ENCODE assay signal across 16 cellular contexts in the genomic region with DNA sequence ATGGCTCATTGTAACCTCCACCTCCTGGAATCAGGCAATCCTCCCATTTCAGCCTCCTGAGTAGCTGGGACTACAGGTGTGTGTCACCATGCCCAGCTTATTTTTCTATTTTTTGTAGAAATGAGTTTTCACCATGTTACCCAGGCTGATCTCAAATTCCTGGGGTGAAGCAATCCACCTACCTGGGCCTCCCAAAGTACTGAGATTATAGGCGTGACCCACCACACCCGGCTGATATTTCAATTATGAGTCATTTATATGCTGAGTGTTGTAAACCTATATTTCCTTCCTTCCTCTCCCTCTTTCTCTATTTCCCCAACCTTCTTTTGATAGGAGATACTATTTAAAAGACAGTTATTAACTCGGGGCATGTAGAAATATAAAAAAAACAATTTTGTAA.
DNase-seq lines count a peak whose midpoint lies in the region; ATAC-seq and TF ChIP-seq lines count a peak whose summit lies in the region.
"Had no signal": no experiment of that assay in that cellular context is flagged by ENCODE, and none has a peak within 500 bp of the region (broad histone marks: within the 10 kb centered on the region; RNA-seq: fewer than 3 reads in every experiment).

No MANE protein-coding gene starts in this region.

- DNase-seq in PC-3 (peak; percentile 73), colonic mucosa (peak; percentile 37), mucosa of descending colon (peak in 1 of 3 donors; percentile 38), NCI-H2107 (lab: John Stamatoyannopoulos, UW) (no peak), heart right ventricle (no peak), GM19238 (ENCODE audit: insufficient read length, low spot score) (no peak)
- DNase-seq: CD4-positive, CD25-positive, alpha-beta regulatory T cell; DMS53; Karpas-422; NCI-H2029; NCI-H69; SHP77 treated with DMSO at 0.1 percent for 48 hours had no signal

- no TSS peak for BruUV-seq in PC-3 (replicated peaks; lab: Mats Ljungman, UMichigan)

- ATAC-seq in PC-3: peak; percentile 93
- peak; percentile 96 for ATAC-seq in mucosa of descending colon
- ATAC-seq in heart right ventricle: no peak
- ATAC-seq: Panc1 had no signal

- TF ChIP-seq CTCF in PC-3 (conservative IDR thresholded peaks at IDR 0.05; ENCODE audit: low read depth, low read length) (no peak), colonic mucosa (IDR thresholded peaks at IDR 0.05) (no peak), mucosa of descending colon (IDR thresholded peaks at IDR 0.05) (no peak), heart right ventricle (IDR thresholded peaks at IDR 0.05) (no peak)

- CTCF ChIA-PET in PC-3 (lab: Charles Lee): no interaction called here

- H3K4me2 ChIP-seq in BLaER1 treated with 17β-estradiol and CSF1 and Interleukin-3, amounts not matched to agents 10 nM and 100 nM: peak overlapping the region in 7 of 11 experiments; percentile 5 to 46 (median 14); a peak in 5 of 22 replicates
- no peak overlapping the region for H3K4me2 ChIP-seq in PC-3 (ENCODE audit: low read length)

- no peaks in the 10 kb centered on the region for H3K27me3 ChIP-seq in BLaER1 treated with 17β-estradiol and CSF1 and Interleukin-3, amounts not matched to agents 10 nM and 100 nM
- H3K27me3 ChIP-seq in PC-3 (ENCODE audit: low read length) (no peaks in the 10 kb centered on the region), colonic mucosa (no peaks in the 10 kb centered on the region), heart right ventricle (no peaks in the 10 kb centered on the region)

- H3K36me3 ChIP-seq in BLaER1 treated with 17β-estradiol and CSF1 and Interleukin-3, amounts not matched to agents 10 nM and 100 nM: peaks cover 0 to 4% (median 0%) of the 10 kb centered on the region in 11 experiments; a peak in 2 of 22 replicates
- H3K36me3 ChIP-seq in PC-3 (ENCODE audit: low read depth, low read length) (peaks cover 5% of the 10 kb centered on the region; the same call in 1 of the 2 replicates), colonic mucosa (no peaks in the 10 kb centered on the region), mucosa of descending colon (ENCODE audit: low read depth) (no peaks in the 10 kb centered on the region), heart right ventricle (no peaks in the 10 kb centered on the region)

- peaks cover 9 to 37% (median 27%) of the 10 kb centered on the region in 11 experiments for H3K9me3 ChIP-seq in BLaER1 treated with 17β-estradiol and CSF1 and Interleukin-3, amounts not matched to agents 10 nM and 100 nM (replicated peaks in 1 of 11)
- H3K9me3 ChIP-seq in PC-3 (ENCODE audit: low read length): peaks cover 28% of the 10 kb centered on the region
- H3K9me3 ChIP-seq in colonic mucosa: no peaks in the 10 kb centered on the region
- H3K9me3 ChIP-seq in mucosa of descending colon: peaks cover 12% of the 10 kb centered on the region
- H3K9me3 ChIP-seq in heart right ventricle: peaks cover 0 to 35% (median 8%) of the 10 kb centered on the region in 11 donors

- intact Hi-C loops in PC-3 (cut with micrococcal nuclease) (loop anchor here (1.0 kb wide), 1 partner anchor 281 kb away; no protein-coding TSS in a partner anchor), colonic mucosa (cut with DNase I) (no loop called here), mucosa of descending colon (cut with DNase I, micrococcal nuclease) (no loop called here), heart right ventricle (cut with DNase I) (no loop called here)

- POLR2A ChIA-PET in PC-3 (lab: Charles Lee; ENCODE audit: unreplicated experiment): no interaction called here

- H4K20me1 ChIP-seq in BLaER1 treated with 17β-estradiol and CSF1 and Interleukin-3, amounts not matched to agents 10 nM and 100 nM: no peaks in the 10 kb centered on the region
- no peaks in the 10 kb centered on the region for H4K20me1 ChIP-seq in PC-3 (ENCODE audit: low read length)

- H3K27ac ChIP-seq in BLaER1 treated with 17β-estradiol and CSF1 and Interleukin-3, amounts not matched to agents 10 nM and 100 nM: no peak overlapping the region
- H3K27ac ChIP-seq in PC-3 (ENCODE audit: low read length): peak overlapping the region; percentile 13; the same call in 1 of the 2 replicates
- H3K27ac ChIP-seq in colonic mucosa: no peak overlapping the region
- H3K27ac ChIP-seq in heart right ventricle: no peak overlapping the region
- H3K27ac ChIP-seq: RWPE1, SK-N-MC had no signal

- 84 to 85% methylated on average over 3 of the region's 3 CpGs for WGBS in heart right ventricle, 2 donors

- no peaks in the 10 kb centered on the region for H3F3A ChIP-seq in PC-3 (ENCODE audit: low read length, unreplicated experiment)

- no peak overlapping the region for H3K9ac ChIP-seq in BLaER1 treated with 17β-estradiol and CSF1 and Interleukin-3, amounts not matched to agents 10 nM and 100 nM
- H3K9ac ChIP-seq in PC-3 (ENCODE audit: low read length) (no peak overlapping the region), colonic mucosa (ENCODE audit: low read depth in 2 of 2, low read length in 2 of 2) (no peak overlapping the region)

- H3K79me2 ChIP-seq in PC-3 (ENCODE audit: low read length): no peaks in the 10 kb centered on the region

- H2AFZ ChIP-seq in PC-3 (ENCODE audit: low read length): no peak overlapping the region

- no peaks in the 10 kb centered on the region for H3K9me2 ChIP-seq in PC-3 (replicated peaks; ENCODE audit: low read length)

- peaks cover 1 to 50% (median 10%) of the 10 kb centered on the region in 10 experiments; a peak in 17 of 20 replicates for H3K4me1 ChIP-seq in BLaER1 treated with 17β-estradiol and CSF1 and Interleukin-3, amounts not matched to agents 10 nM and 100 nM
- H3K4me1 ChIP-seq in PC-3 (ENCODE audit: insufficient read depth, low read length) (peaks cover 5% of the 10 kb centered on the region), colonic mucosa (no peaks in the 10 kb centered on the region), mucosa of descending colon (ENCODE audit: low read depth) (no peaks in the 10 kb centered on the region), heart right ventricle (peaks cover 0 to 19% (median 0%) of the 10 kb centered on the region in 9 donors)

- peak overlapping the region in 1 of 10 experiments; percentile 7; a peak in 1 of 20 replicates for H3K4me3 ChIP-seq in BLaER1 treated with 17β-estradiol and CSF1 and Interleukin-3, amounts not matched to agents 10 nM and 100 nM
- H3K4me3 ChIP-seq in PC-3 (ENCODE audit: low read length) (no peak overlapping the region), colonic mucosa (no peak overlapping the region), mucosa of descending colon (no peak overlapping the region), heart right ventricle (no peak overlapping the region)
- H3K4me3 ChIP-seq: SK-N-MC had no signal

Comparison
In these comparisons a context has a peak if more than half of its experiments do, and no peak if none do; other contexts are left out.
1. ATAC-seq: peak in PC-3 (single experiment) and mucosa of descending colon (single experiment); none in heart right ventricle (0 of 8).
2. DNase-seq: peak in PC-3 (single experiment) and colonic mucosa (single experiment); none in NCI-H2107 (single experiment), heart right ventricle (0 of 2) and GM19238 (single experiment).